Comparison of ENCODE assay signal across 11 cellular contexts in genomic region chr17:82913304-82914043, GRCh38.
DNase-seq lines count a peak whose midpoint lies in the region; ATAC-seq and TF ChIP-seq lines count a peak whose summit lies in the region.
"Had no signal": no experiment of that assay in that cellular context is flagged by ENCODE, and none has a peak within 500 bp of the region (broad histone marks: within the 10 kb centered on the region; RNA-seq: fewer than 3 reads in every experiment).

No MANE protein-coding gene starts in this region.

- H3K27me3 ChIP-seq in BLaER1 (no peaks in the 10 kb centered on the region), mammary epithelial cell (ENCODE audit: insufficient read depth, low read length) (no peaks in the 10 kb centered on the region), left lung (no peaks in the 10 kb centered on the region)

- no TSS peak for BruUV-seq in mammary epithelial cell (replicated peaks; lab: Mats Ljungman, UMichigan)

- H4K20me1 ChIP-seq in BLaER1 (peaks cover 91% of the 10 kb centered on the region), mammary epithelial cell (ENCODE audit: insufficient read depth, low read length) (no peaks in the 10 kb centered on the region)

- no peak overlapping the region for H2AFZ ChIP-seq in mammary epithelial cell (ENCODE audit: low read depth, low read length)

- peak; percentile 8 to 46 for TF ChIP-seq CTCF in mammary epithelial cell (conservative IDR thresholded peaks at IDR 0.05 in 1 of 2, IDR thresholded peaks at IDR 0.05 in 1 of 2; ENCODE audit: extremely low read depth in 1 of 2, insufficient read depth in 1 of 2, low read depth in 1 of 2, low read length in 2 of 2)
- peak in 1 of 2 donors; percentile 5 for TF ChIP-seq CTCF in left lung (IDR thresholded peaks at IDR 0.05)

- H3K4me1 ChIP-seq in BLaER1 (peaks cover 100% of the 10 kb centered on the region), mammary epithelial cell (ENCODE audit: insufficient read depth, low read length) (no peaks in the 10 kb centered on the region), left lung (peaks cover 0 to 13% of the 10 kb centered on the region in 2 donors)

- no peaks in the 10 kb centered on the region for H3K79me2 ChIP-seq in mammary epithelial cell (ENCODE audit: insufficient read depth, low read length)

- H3K36me3 ChIP-seq in BLaER1 (peaks cover 24% of the 10 kb centered on the region), mammary epithelial cell (ENCODE audit: insufficient read depth, low read length) (no peaks in the 10 kb centered on the region), left lung (peaks cover 0 to 38% of the 10 kb centered on the region in 2 donors)

- H3K27ac ChIP-seq in BLaER1, result peak overlapping the region; percentile 63
- no peak overlapping the region for H3K27ac ChIP-seq in mammary epithelial cell (ENCODE audit: insufficient read depth, low read depth, low read length)
- no peak overlapping the region for H3K27ac ChIP-seq in left lung

- no peaks in the 10 kb centered on the region for H3K9me3 ChIP-seq in BLaER1
- no peaks in the 10 kb centered on the region for H3K9me3 ChIP-seq in mammary epithelial cell (replicated peaks; ENCODE audit: insufficient read depth, low read length)
- no peaks in the 10 kb centered on the region for H3K9me3 ChIP-seq in left lung

- H3K9ac ChIP-seq in BLaER1, result no peak overlapping the region
- no peak overlapping the region for H3K9ac ChIP-seq in mammary epithelial cell (ENCODE audit: insufficient read depth, low read length)

- ATAC-seq in left lung, result peak; percentile 34
- ATAC-seq in GM21723 (IDR thresholded peaks at IDR 0.05; ENCODE audit: unreplicated experiment), result no peak
- no peak for ATAC-seq in HG02870 (IDR thresholded peaks at IDR 0.05; ENCODE audit: unreplicated experiment)

- CTCF ChIA-PET in mammary epithelial cell (lab: Charles Lee; ENCODE audit: low non-redundant PET), result no interaction called here

- dilution Hi-C loops in mammary epithelial cell (cut with HindIII; ENCODE audit: low sequenced_read_pairs), result no loop called here

- H3K4me3 ChIP-seq in BLaER1, result peak overlapping the region; percentile 57
- H3K4me3 ChIP-seq in mammary epithelial cell (replicated peaks in 1 of 3; ENCODE audit: insufficient read depth in 1 of 3, low read depth in 2 of 3, low read length in 3 of 3), result no peak overlapping the region
- H3K4me3 ChIP-seq in left lung, result no peak overlapping the region

- peak overlapping the region; percentile 99 for H3K4me2 ChIP-seq in BLaER1
- no peak overlapping the region for H3K4me2 ChIP-seq in mammary epithelial cell (ENCODE audit: insufficient read depth, low read depth, low read length)

- WGBS in mammary epithelial cell (ENCODE audit: low coverage, missing lambda C conversion rate), result 88% methylated on average over 23 of the region's 44 CpGs

- in situ Hi-C loops in mammary epithelial cell (cut with MboI; ENCODE audit: low sequenced_read_pairs in 2 of 2), result no loop called here

- intact Hi-C loops in mammary epithelial cell (cut with micrococcal nuclease), result loop anchor here (1.0 kb wide), 1 partner anchor 131 kb away; no protein-coding TSS in a partner anchor
- intact Hi-C loops in left lung (cut with DNase I), result loop anchor here in 1 of 2 donors (5.0 kb wide), 1 partner anchor 131 kb away; no protein-coding TSS in a partner anchor

- DNase-seq in HPDE6-E6E7 (ENCODE audit: extremely low spot score) (peak; percentile 33), mammary epithelial cell (no peak), left lung (peak in 1 of 2 donors; percentile 60), H4 (ENCODE audit: low spot score) (no peak), LoVo (ENCODE audit: low spot score) (no peak)
- DNase-seq: activated effector memory CD4-positive, alpha-beta T cell treated with anti-CD3 and anti-CD28 coated beads, Interleukin-2, amount 50 U/mL, for 16 hours; EL; stimulated activated CD4-positive, alpha-beta T cell treated with anti-CD3 and anti-CD28 coated beads, Interleukin-4, amount 100 ng/mL, for 24 hours had no signal
